In the genomic region with DNA sequence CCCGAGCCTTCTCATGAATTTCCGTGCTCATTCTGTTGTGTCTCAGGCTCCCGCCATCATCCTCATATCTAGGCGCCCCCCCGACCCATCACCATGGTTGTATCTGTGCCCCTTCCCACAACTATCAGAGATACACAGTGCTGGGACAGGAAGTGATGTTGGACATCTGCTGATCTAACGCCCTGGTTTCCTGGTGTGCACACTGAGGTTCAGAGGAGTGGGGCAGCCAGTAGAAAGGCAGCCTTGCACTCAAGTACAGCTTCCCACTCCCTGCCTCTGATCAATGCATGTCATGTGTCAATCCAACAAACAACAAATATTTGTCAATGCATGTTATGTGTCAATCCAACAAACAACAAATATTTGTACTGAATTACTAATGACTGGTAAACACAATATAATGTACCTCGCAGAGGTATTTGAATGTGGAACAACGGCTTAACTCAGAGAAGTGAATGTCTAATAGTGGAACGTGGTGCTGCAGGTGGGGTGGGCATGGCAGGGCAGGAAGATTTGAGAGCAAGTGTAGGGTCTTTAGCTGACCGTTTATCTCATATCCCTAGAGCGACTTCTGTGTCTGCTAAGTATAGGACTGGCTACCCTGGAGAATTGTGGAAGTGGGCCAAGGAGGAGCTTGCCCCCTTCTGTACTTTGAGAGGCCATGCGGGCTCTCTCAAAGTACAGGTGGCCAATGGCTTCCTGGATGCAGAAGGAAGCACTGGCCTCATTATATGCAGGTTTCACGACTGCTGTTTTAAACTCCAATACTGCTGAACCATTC, we compare ENCODE assay signal across 1 cellular context.
TF ChIP-seq lines count a peak whose summit lies in the region.

No MANE protein-coding gene starts in this region.

TF ChIP-seq in K562, 482 proteins besides CTCF, POLR2A, EP300 and RAD21 (continued from another document):
- TF ChIP-seq CHCHD3 (CRISPR knock-in tag; IDR thresholded peaks at IDR 0.05) (no peak), ZNF79 (CRISPR knock-in tag; IDR thresholded peaks at IDR 0.05; ENCODE audit: low read depth) (peak; percentile 92), GABPA (tag; conservative IDR thresholded peaks at IDR 0.05; ENCODE audit: low read depth) (0 out of 2 replicates have a peak, but pooled peaks have one; percentile 17), CBX2 (IDR thresholded peaks at IDR 0.05; ENCODE audit: insufficient read depth, low read length, poor library complexity, severe bottlenecking) (peak; percentile 42), TFAM (CRISPR knock-in tag; conservative IDR thresholded peaks at IDR 0.05) (no peak)
